Comparison of ENCODE assay signal across 32 cellular contexts in genomic region chr20:44686934-44687333, GRCh38. TPM values are rescaled to one million over a fixed set of nuclear protein-coding genes. Genes with fewer than 3 reads are reported as not detected.
"Had no signal": no experiment of that assay in that cellular context is flagged by ENCODE, and none has a peak within 500 bp of the region (broad histone marks: within the 10 kb centered on the region; RNA-seq: fewer than 3 reads in every experiment).

No MANE protein-coding gene starts in this region.

- H3K9me3 ChIP-seq: adrenal gland, body of pancreas, esophagus muscularis mucosa, gastrocnemius medialis had no signal

- H3K9me3 Mint-ChIP-seq: activated CD4-positive, alpha-beta T cell treated with anti-CD3 and anti-CD28 coated beads, Interleukin-2, amount 10 ng/mL, durations not matched to agents 24 days and 14 days; activated CD8-positive, alpha-beta T cell treated with anti-CD3 and anti-CD28 coated beads for 36 hours; activated naive CD4-positive, alpha-beta T cell treated with anti-CD3 and anti-CD28 coated beads for 36 hours; activated naive CD4-positive, alpha-beta T cell treated with anti-CD3 and anti-CD28 coated beads, Interleukin-2, amount 50 U/mL, for 24 hours; activated naive CD8-positive, alpha-beta T cell treated with anti-CD3 and anti-CD28 coated beads for 36 hours; activated naive CD8-positive, alpha-beta T cell treated with anti-CD3 and anti-CD28 coated beads, Interleukin-2, amount 50 U/mL, for 24 hours; activated T-cell treated with anti-CD3 and anti-CD28 coated beads, Interleukin-2, amount 50 U/mL, for 4 hours; effector memory CD8-positive, alpha-beta T cell had no signal

- H3K36me3 ChIP-seq: adrenal gland, esophagus muscularis mucosa, gastrocnemius medialis, heart left ventricle had no signal

- H3K27ac ChIP-seq: adrenal gland, body of pancreas, esophagus muscularis mucosa, foreskin keratinocyte, gastrocnemius medialis, heart left ventricle had no signal

- H3K4me3 ChIP-seq: adrenal gland, body of pancreas, esophagus muscularis mucosa, gastrocnemius medialis, heart left ventricle had no signal

- H3K4me3 Mint-ChIP-seq: activated CD4-positive, alpha-beta T cell treated with anti-CD3 and anti-CD28 coated beads for 36 hours; activated CD4-positive, alpha-beta T cell treated with anti-CD3 and anti-CD28 coated beads, Interleukin-2, amount 10 ng/mL, durations not matched to agents 24 days and 14 days; activated CD8-positive, alpha-beta T cell treated with anti-CD3 and anti-CD28 coated beads for 36 hours; activated naive CD4-positive, alpha-beta T cell treated with anti-CD3 and anti-CD28 coated beads for 36 hours; activated naive CD4-positive, alpha-beta T cell treated with anti-CD3 and anti-CD28 coated beads, Interleukin-2, amount 50 U/mL, for 24 hours; activated naive CD8-positive, alpha-beta T cell treated with anti-CD3 and anti-CD28 coated beads for 36 hours; activated naive CD8-positive, alpha-beta T cell treated with anti-CD3 and anti-CD28 coated beads, Interleukin-2, amount 50 U/mL, for 24 hours; activated T-cell treated with anti-CD3 and anti-CD28 coated beads, Interleukin-2, amount 50 U/mL, for 4 hours; activated T-helper 1 cell treated with anti-CD3 and anti-CD28 coated beads, Interleukin-12 subunit alpha, Interleukin-12 subunit beta, Interleukin-2, Interleukin-4 antibody, amounts not matched to agents 30 ng/mL and 10 ng/mL and 1 ng/mL, durations not matched to agents 14 hours and 24 hours and 36 hours; effector memory CD8-positive, alpha-beta T cell had no signal

- H3K4me1 ChIP-seq: foreskin keratinocyte had no signal

- H3K27ac Mint-ChIP-seq: activated CD4-positive, alpha-beta T cell treated with anti-CD3 and anti-CD28 coated beads for 36 hours; activated CD4-positive, alpha-beta T cell treated with anti-CD3 and anti-CD28 coated beads, Interleukin-2, amount 10 ng/mL, durations not matched to agents 24 days and 14 days; activated CD8-positive, alpha-beta T cell treated with anti-CD3 and anti-CD28 coated beads for 36 hours; activated naive CD4-positive, alpha-beta T cell treated with anti-CD3 and anti-CD28 coated beads for 36 hours; activated naive CD4-positive, alpha-beta T cell treated with anti-CD3 and anti-CD28 coated beads, Interleukin-2, amount 50 U/mL, for 24 hours; activated naive CD8-positive, alpha-beta T cell treated with anti-CD3 and anti-CD28 coated beads for 36 hours; activated naive CD8-positive, alpha-beta T cell treated with anti-CD3 and anti-CD28 coated beads, Interleukin-2, amount 50 U/mL, for 24 hours; activated T-helper 1 cell treated with anti-CD3 and anti-CD28 coated beads, Interleukin-12 subunit alpha, Interleukin-12 subunit beta, Interleukin-2, Interleukin-4 antibody, amounts not matched to agents 30 ng/mL and 10 ng/mL and 1 ng/mL, durations not matched to agents 14 hours and 24 hours and 36 hours; activated T-helper 2 cell treated with anti-CD3 and anti-CD28 coated beads, Interferon-gamma antibody, Interleukin-2, Interleukin-4, amounts not matched to agents 10 μg/mL and 5 μg/mL and 100 μg/mL, durations not matched to agents 14 hours and 24 hours and 36 hours; effector memory CD8-positive, alpha-beta T cell had no signal

- H3K27me3 ChIP-seq: adrenal gland, body of pancreas, esophagus muscularis mucosa, gastrocnemius medialis, heart left ventricle had no signal

- ATAC-seq: activated CD4-positive, alpha-beta T cell treated with anti-CD3 and anti-CD28 coated beads for 36 hours; activated CD8-positive, alpha-beta T cell treated with anti-CD3 and anti-CD28 coated beads for 36 hours; activated naive CD8-positive, alpha-beta T cell treated with anti-CD3 and anti-CD28 coated beads, Interleukin-2, amount 50 U/mL, for 24 hours; activated T-cell treated with anti-CD3 and anti-CD28 coated beads, Interleukin-2, amount 50 U/mL, for 4 hours; body of pancreas; effector memory CD8-positive, alpha-beta T cell; foreskin keratinocyte; gastrocnemius medialis; heart left ventricle had no signal

- H3K27me3 Mint-ChIP-seq: activated CD4-positive, alpha-beta T cell treated with anti-CD3 and anti-CD28 coated beads for 36 hours; activated naive CD8-positive, alpha-beta T cell treated with anti-CD3 and anti-CD28 coated beads for 36 hours; activated naive CD8-positive, alpha-beta T cell treated with anti-CD3 and anti-CD28 coated beads, Interleukin-2, amount 50 U/mL, for 24 hours had no signal

- DNase-seq: activated CD4-positive, alpha-beta T cell treated with anti-CD3 and anti-CD28 coated beads for 36 hours; activated CD4-positive, alpha-beta T cell treated with anti-CD3 and anti-CD28 coated beads, Interleukin-2, amount 10 ng/mL, durations not matched to agents 24 days and 14 days; activated CD4-positive, CD25-positive, alpha-beta regulatory T cell; activated CD4-positive, CD25-positive, alpha-beta regulatory T cell treated with anti-CD3 and anti-CD28 coated beads, Interleukin-2, amount 50 U/mL, for 72 hours; activated CD8-positive, alpha-beta memory T cell treated with anti-CD3 and anti-CD28 coated beads for 24 hours; activated CD8-positive, alpha-beta T cell treated with anti-CD3 and anti-CD28 coated beads for 36 hours; activated effector memory CD4-positive, alpha-beta T cell treated with anti-CD3 and anti-CD28 coated beads, Interleukin-2, amount 50 U/mL, for 16 hours; activated naive CD4-positive, alpha-beta T cell treated with anti-CD3 and anti-CD28 coated beads for 36 hours; activated naive CD8-positive, alpha-beta T cell treated with anti-CD3 and anti-CD28 coated beads for 36 hours; activated naive CD8-positive, alpha-beta T cell treated with anti-CD3 and anti-CD28 coated beads, Interleukin-2, amount 50 U/mL, for 24 hours; activated T-cell treated with anti-CD3 and anti-CD28 coated beads, Interleukin-2, amount 50 U/mL, for 4 hours; adrenal gland; amygdala; aorta; body of pancreas; caudate nucleus; cortex of kidney; dermis blood vessel endothelial cell; effector CD4-positive, alpha-beta T cell; effector memory CD8-positive, alpha-beta T cell; erythroblast; foreskin keratinocyte; gastrocnemius medialis; glutamatergic neuron; heart left ventricle; T-helper 2 cell had no signal

- H3K36me3 Mint-ChIP-seq: activated naive CD4-positive, alpha-beta T cell treated with anti-CD3 and anti-CD28 coated beads, Interleukin-2, amount 50 U/mL, for 24 hours; activated naive CD8-positive, alpha-beta T cell treated with anti-CD3 and anti-CD28 coated beads for 36 hours had no signal

- FAIRE-seq: colon had no signal

RNA-seq across cellular contexts. Expression of gene CCN5, which starts 28.2 kb away (rescaled TPM):
- total RNA-seq: activated CD4-positive, alpha-beta T cell treated with anti-CD3 and anti-CD28 coated beads for 36 hours; activated CD4-positive, alpha-beta T cell treated with anti-CD3 and anti-CD28 coated beads, Interleukin-2, amount 10 ng/mL, durations not matched to agents 24 days and 14 days; activated CD8-positive, alpha-beta T cell treated with anti-CD3 and anti-CD28 coated beads for 36 hours; activated naive CD4-positive, alpha-beta T cell treated with anti-CD3 and anti-CD28 coated beads for 36 hours; activated naive CD8-positive, alpha-beta T cell treated with anti-CD3 and anti-CD28 coated beads for 36 hours; activated T-helper 1 cell treated with anti-CD3 and anti-CD28 coated beads, Interleukin-12 subunit alpha, Interleukin-12 subunit beta, Interleukin-2, Interleukin-4 antibody, amounts not matched to agents 30 ng/mL and 10 ng/mL and 1 ng/mL, durations not matched to agents 14 hours and 24 hours and 36 hours; activated T-helper 2 cell treated with anti-CD3 and anti-CD28 coated beads, Interferon-gamma antibody, Interleukin-2, Interleukin-4, amounts not matched to agents 10 μg/mL and 5 μg/mL and 100 μg/mL, durations not matched to agents 14 hours and 24 hours and 36 hours; dermis blood vessel endothelial cell; foreskin keratinocyte; T-helper 1 cell treated with Interleukin-12 subunit alpha and Interleukin-12 subunit beta and Interleukin-4 antibody, amounts not matched to agents 30 ng/mL and 1 ng/mL, for 36 hours had no signal
- polyA plus RNA-seq: foreskin keratinocyte had no signal

RNA-seq across cellular contexts. Expression of gene KCNK15, which starts 58.7 kb away (rescaled TPM):
- total RNA-seq: foreskin keratinocyte had no signal
